In the genomic region with DNA sequence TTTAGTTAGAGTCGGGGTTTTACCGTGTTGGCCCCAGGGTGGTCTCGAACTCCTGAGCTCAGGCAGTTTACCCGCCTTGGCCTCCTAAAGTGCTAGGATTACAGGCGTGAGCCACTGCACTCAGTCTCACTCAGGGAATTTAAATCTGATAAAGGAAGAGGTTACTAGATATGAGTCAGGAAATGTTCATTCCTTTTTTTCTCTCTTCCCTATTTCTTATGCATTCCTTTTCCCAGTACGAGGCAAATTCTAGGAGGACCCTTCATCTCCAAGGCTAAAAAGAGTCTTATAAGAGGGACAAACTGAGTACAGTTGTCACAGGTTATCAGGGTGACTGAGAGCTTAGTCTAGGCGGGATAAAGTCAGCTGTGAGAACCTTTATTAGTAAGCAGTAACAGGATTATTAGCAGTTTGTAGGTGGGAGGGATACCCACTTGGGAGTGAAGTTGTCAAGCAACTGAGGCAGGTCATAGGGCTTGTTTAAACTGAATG, we compare ENCODE assay signal across 10 cellular contexts. TPM values are rescaled to one million over a fixed set of nuclear protein-coding genes. Genes with fewer than 3 reads are reported as not detected.
DNase-seq lines count a peak whose midpoint lies in the region; ATAC-seq, FAIRE-seq and TF ChIP-seq lines count a peak whose summit lies in the region.
"Had no signal": no experiment of that assay in that cellular context is flagged by ENCODE, and none has a peak within 500 bp of the region (broad histone marks: within the 10 kb centered on the region; RNA-seq: fewer than 3 reads in every experiment).

No MANE protein-coding gene starts in this region.

- peak overlapping the region; percentile 70 for H3K4me2 ChIP-seq in K562 (ENCODE audit: insufficient read depth, low read length)
- no peak overlapping the region for H3K4me2 ChIP-seq in PC-3 (ENCODE audit: low read length)

- no TSS peak for BruUV-seq in K562 (replicated peaks; lab: Mats Ljungman, UMichigan)
- no TSS peak for BruUV-seq in PC-3 (replicated peaks; lab: Mats Ljungman, UMichigan)

- H3K79me2 ChIP-seq in K562 (ENCODE audit: control insufficient read depth, insufficient read depth, low read length) (peaks cover 83% of the 10 kb centered on the region), PC-3 (ENCODE audit: low read length) (peaks cover 13% of the 10 kb centered on the region; the same call in 1 of the 2 replicates)

- H3K27me3 ChIP-seq in K562 (ENCODE audit: control insufficient read depth in 2 of 2, insufficient read depth in 2 of 2, low read length in 2 of 2) = no peaks in the 10 kb centered on the region; a peak in 1 of 5 replicates
- H3K27me3 ChIP-seq in lung (ENCODE audit: control insufficient read depth, insufficient read depth) = no peaks in the 10 kb centered on the region
- no peaks in the 10 kb centered on the region for H3K27me3 ChIP-seq in PC-3 (ENCODE audit: low read length)

- TF ChIP-seq EP300 in K562 (IDR thresholded peaks at IDR 0.05; ENCODE audit: low read length) = no peak

- in situ Hi-C loops in K562 (cut with MboI) = no loop called here

- TF ChIP-seq RAD21 in K562 (CRISPR knock-in tag; conservative IDR thresholded peaks at IDR 0.05 in 1 of 2, IDR thresholded peaks at IDR 0.05 in 1 of 2) = no peak

- intact Hi-C loops in K562 (cut with micrococcal nuclease) (no loop called here), PC-3 (cut with micrococcal nuclease) (no loop called here)

- peak overlapping the region; percentile 32 for H3K27ac Mint-ChIP-seq in activated T-cell treated with anti-CD3 and anti-CD28 coated beads, Interleukin-2, amount 50 U/mL, for 72 hours
- peak overlapping the region; percentile 73 for H3K27ac Mint-ChIP-seq in type B pancreatic cell

- peaks cover 23 to 53% of the 10 kb centered on the region in 2 experiments for H3K4me1 ChIP-seq in K562 (replicated peaks in 1 of 2; ENCODE audit: control insufficient read depth in 2 of 2, insufficient read depth in 2 of 2, low read length in 2 of 2)
- H3K4me1 ChIP-seq in lung (ENCODE audit: control insufficient read depth in 2 of 2, insufficient read depth in 2 of 2, low read length in 2 of 2) = peaks cover 15 to 36% of the 10 kb centered on the region in 2 donors
- H3K4me1 ChIP-seq in PC-3 (ENCODE audit: insufficient read depth, low read length) = peaks cover 6% of the 10 kb centered on the region; the same call in 1 of the 2 replicates

- peak overlapping the region in 1 of 2 donors; percentile 2 for H3K4me3 Mint-ChIP-seq in activated T-cell treated with anti-CD3 and anti-CD28 coated beads, Interleukin-2, amount 50 U/mL, for 72 hours
- H3K4me3 Mint-ChIP-seq in type B pancreatic cell = peak overlapping the region; percentile 41

- peaks cover 3 to 7% of the 10 kb centered on the region in 2 donors for H3K36me3 Mint-ChIP-seq in activated T-cell treated with anti-CD3 and anti-CD28 coated beads, Interleukin-2, amount 50 U/mL, for 72 hours (ENCODE audit: insufficient read depth in 2 of 2)
- no peaks in the 10 kb centered on the region for H3K36me3 Mint-ChIP-seq in type B pancreatic cell

- ATAC-seq in activated T-cell treated with anti-CD3 and anti-CD28 coated beads, Interleukin-2, amount 50 U/mL, for 72 hours (replicated peaks in 1 of 2) = no peak
- ATAC-seq in K562 = no peak
- ATAC-seq in lung (ENCODE audit: insufficient read depth, low FRiP score) = no peak
- ATAC-seq in GM21515 (IDR thresholded peaks at IDR 0.05; ENCODE audit: unreplicated experiment) = no peak
- ATAC-seq in PC-3 = no peak

- H2AFZ ChIP-seq in K562 (ENCODE audit: low read depth, low read length) (peak overlapping the region; percentile 18; the same call in 1 of the 2 replicates), PC-3 (ENCODE audit: low read length) (no peak overlapping the region)

- WGBS in K562 (ENCODE audit: insufficient coverage, low coverage, missing lambda C conversion rate) = 18% methylated on average over 7 of the region's 7 CpGs
- 44 to 52% methylated on average over 7 of the region's 7 CpGs for WGBS in lung, 2 donors

- DNase-seq in activated T-cell treated with anti-CD3 and anti-CD28 coated beads, Interleukin-2, amount 50 U/mL, for 72 hours = no peak
- DNase-seq in activated T-cell treated with anti-CD3 and anti-CD28 coated beads, Interleukin-2, amount 50 U/mL, for 48 hours = no peak
- DNase-seq in K562 (ENCODE audit: extremely low read depth in 1 of 4, low spot score in 3 of 4) (no peak), lung (ENCODE audit: low spot score) (no peak), type B pancreatic cell (ENCODE audit: extremely low spot score, unreplicated experiment) (no peak), PC-3 (no peak), RPMI8226 (no peak)
- DNase-seq: activated T-cell treated with anti-CD3 and anti-CD28 coated beads for 4 hours, NCI-H2107 had no signal

- H3F3A ChIP-seq in PC-3 (ENCODE audit: low read length, unreplicated experiment) = no peaks in the 10 kb centered on the region

- H4K20me1 ChIP-seq in K562 (replicated peaks; ENCODE audit: control insufficient read depth, insufficient read depth, low read length) (peaks cover 10% of the 10 kb centered on the region), PC-3 (ENCODE audit: low read length) (no peaks in the 10 kb centered on the region)

- H3K4me3 ChIP-seq in K562 (peak overlapping the region; percentile 3; the same call in 1 of the 2 replicates), lung (no peak overlapping the region), PC-3 (ENCODE audit: low read length) (no peak overlapping the region)

- CTCF ChIA-PET in K562 (lab: Yijun Ruan, JAX; ENCODE audit: low intra/inter-chr PET ratio) (no interaction called here), PC-3 (lab: Charles Lee) (no interaction called here)

- H3K9me3 Mint-ChIP-seq in activated T-cell treated with anti-CD3 and anti-CD28 coated beads, Interleukin-2, amount 50 U/mL, for 72 hours = no peaks in the 10 kb centered on the region
- no peaks in the 10 kb centered on the region for H3K9me3 Mint-ChIP-seq in type B pancreatic cell

- H3K9ac ChIP-seq in K562 (ENCODE audit: insufficient read depth in 1 of 2, low read depth in 2 of 2, low read length in 2 of 2) = peak overlapping the region; percentile 5 to 60; a peak in 3 of 4 replicates
- no peak overlapping the region for H3K9ac ChIP-seq in PC-3 (ENCODE audit: low read length)

- no peaks in the 10 kb centered on the region for H3K9me1 ChIP-seq in K562 (ENCODE audit: control insufficient read depth, insufficient read depth, low read length)

- no peaks in the 10 kb centered on the region for H3K27me3 Mint-ChIP-seq in activated T-cell treated with anti-CD3 and anti-CD28 coated beads, Interleukin-2, amount 50 U/mL, for 72 hours (ENCODE audit: low read depth)
- no peaks in the 10 kb centered on the region for H3K27me3 Mint-ChIP-seq in type B pancreatic cell

- TF ChIP-seq CTCF in K562 (IDR thresholded peaks at IDR 0.05 in 2 of 3, conservative IDR thresholded peaks at IDR 0.05 in 1 of 3; ENCODE audit: insufficient read depth in 2 of 3, low read depth in 1 of 3, low read length in 3 of 3) (no peak), lung (IDR thresholded peaks at IDR 0.05; ENCODE audit: control extremely low read depth, extremely low read depth) (no peak), type B pancreatic cell (conservative IDR thresholded peaks at IDR 0.05) (no peak), PC-3 (conservative IDR thresholded peaks at IDR 0.05; ENCODE audit: low read depth, low read length) (no peak)

- H3K27ac ChIP-seq in K562 (ENCODE audit: extremely low read depth, low read depth, low read length) (peak overlapping the region; percentile 79), lung (ENCODE audit: low read depth in 1 of 2, low read length in 1 of 2) (peak overlapping the region; percentile 77 to 79), PC-3 (ENCODE audit: low read length) (no peak overlapping the region)

- peaks cover 42% of the 10 kb centered on the region for H3K4me1 Mint-ChIP-seq in activated T-cell treated with anti-CD3 and anti-CD28 coated beads, Interleukin-2, amount 50 U/mL, for 72 hours (ENCODE audit: low read depth)
- peaks cover 33% of the 10 kb centered on the region for H3K4me1 Mint-ChIP-seq in type B pancreatic cell (ENCODE audit: unreplicated experiment)

- POLR2A ChIA-PET in K562 (lab: Yijun Ruan, JAX) (interaction anchor here (0.6 to 5.6 kb wide), 14 partner anchors 8 to 172 kb away, joined by 3 to 61 read pairs (median 4); partner anchors contain the start of gene MACF1), PC-3 (lab: Charles Lee; ENCODE audit: unreplicated experiment) (no interaction called here)

- FAIRE-seq in K562 (lab: Jason Lieb, UNC) = no peak

- H3K36me3 ChIP-seq in K562 (ENCODE audit: control insufficient read depth, insufficient read depth, low read length) = 0 out of 3 replicates have a peak, but pooled peaks cover 2% of the 10 kb centered on the region
- H3K36me3 ChIP-seq in lung (ENCODE audit: control insufficient read depth in 2 of 2, insufficient read depth in 2 of 2, low read length in 2 of 2) = no peaks in the 10 kb centered on the region
- H3K36me3 ChIP-seq in PC-3 (ENCODE audit: low read depth, low read length) = no peaks in the 10 kb centered on the region

- TF ChIP-seq POLR2A in K562 (conservative IDR thresholded peaks at IDR 0.05) = no peak

- no peaks in the 10 kb centered on the region for H3K9me3 ChIP-seq in K562 (replicated peaks; ENCODE audit: control insufficient read depth, insufficient read depth, low read depth, low read length)
- no peaks in the 10 kb centered on the region for H3K9me3 ChIP-seq in lung (ENCODE audit: control insufficient read depth in 2 of 2, insufficient read depth in 1 of 2, low read length in 1 of 2)
- no peaks in the 10 kb centered on the region for H3K9me3 ChIP-seq in PC-3 (ENCODE audit: low read length)

- no peaks in the 10 kb centered on the region for H3K9me2 ChIP-seq in PC-3 (replicated peaks; ENCODE audit: low read length)

RNA-seq across cellular contexts. Expression of gene MACF1, which starts 9.1 kb away (rescaled TPM):
- total RNA-seq in activated T-cell treated with anti-CD3 and anti-CD28 coated beads, Interleukin-2, amount 50 U/mL, for 72 hours = 100 to 1,000 TPM; 169 to 292 TPM
- total RNA-seq in K562 (2011; cell fraction: chromatin; rRNA removed; ENCODE audit: low replicate concordance) = 567 and 1,155 TPM in 2 replicates
- 256 and 329 TPM in 2 replicates for total RNA-seq in K562 (2011; cell fraction: nucleolus; rRNA removed)
- 400 and 459 TPM in 2 replicates for total RNA-seq in K562 (2011; cell fraction: nucleoplasm; rRNA removed)
- total RNA-seq in K562 (2014; rRNA removed) (147 and 152 TPM in 2 replicates), K562 (2014; rRNA removed; fragmentation: Illumina TruSeq; extraction: Trizol) (149 and 159 TPM in 2 replicates), K562 (2015; rRNA removed; fragmentation: Illumina TruSeq; extraction: Trizol) (223 and 232 TPM in 2 replicates), K562 (2021) (175 and 200 TPM in 2 replicates), lung (100 to 1,000 TPM; 357 to 966 TPM), type B pancreatic cell (ENCODE audit: low replicate concordance) (160 and 201 TPM in 2 replicates), PC-3 (2014; rRNA removed) (103 and 146 TPM in 2 replicates)
- polyA plus RNA-seq in K562 (2011; rRNA removed) (71.6 and 72.1 TPM in 2 replicates), K562 (2014; fragmentation: Illumina TruSeq; extraction: Trizol) (99.7 and 112 TPM in 2 replicates), K562 (2014; fragmentation: Nextera tagmentation; extraction: Ambion mirVana) (10 to 100 TPM; 13.2 to 21.2 TPM), K562 (2014; rRNA removed) (86.1 and 96.3 TPM in 2 replicates), lung (100 to 1,000 TPM in 1 of 2 donors, 10 to 100 TPM in 1; 69.1 to 109 TPM)
- polyA plus RNA-seq in K562 (2011; cell fraction: cytosol; rRNA removed) = 35.7 and 47.7 TPM in 2 replicates
- polyA plus RNA-seq in K562 (2011; cell fraction: nucleus; rRNA removed) = 255 and 292 TPM in 2 replicates
- 97.8 and 152 TPM in 2 replicates for polyA plus RNA-seq in K562 (2012)
- 480 TPM in 2 replicates for polyA minus RNA-seq in K562 (2011; rRNA and poly(A)+ RNA removed)
- 137 and 164 TPM in 2 replicates for polyA minus RNA-seq in K562 (2011; cell fraction: cytosol; rRNA and poly(A)+ RNA removed)
- polyA minus RNA-seq in K562 (2011; cell fraction: nucleus; rRNA and poly(A)+ RNA removed) = 348 and 753 TPM in 2 replicates
